22 cellular contexts compared by ENCODE assay signal in the genomic region with DNA sequence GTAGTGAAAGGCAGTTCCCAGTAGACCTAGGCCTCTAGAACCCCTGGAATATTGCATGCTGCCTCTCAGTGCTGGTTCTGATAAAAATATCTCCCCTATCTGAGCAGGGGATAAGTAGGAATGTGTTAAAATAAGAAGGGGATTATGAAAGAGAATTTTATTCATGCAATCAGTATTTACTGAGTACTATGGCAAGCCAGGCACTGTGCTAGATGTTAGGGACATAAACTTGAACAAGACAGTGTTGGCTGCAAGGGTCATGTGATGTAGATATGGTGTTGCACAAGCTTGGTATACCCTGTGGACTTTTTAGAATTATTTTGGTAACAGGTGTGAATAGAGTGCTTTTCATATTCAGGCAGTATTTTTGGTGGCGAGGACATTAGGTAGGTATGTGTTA. TPM values are rescaled to one million over a fixed set of nuclear protein-coding genes. Genes with fewer than 3 reads are reported as not detected.
DNase-seq lines count a peak whose midpoint lies in the region; ATAC-seq, FAIRE-seq and TF ChIP-seq lines count a peak whose summit lies in the region.
"Had no signal": no experiment of that assay in that cellular context is flagged by ENCODE, and none has a peak within 500 bp of the region (broad histone marks: within the 10 kb centered on the region; RNA-seq: fewer than 3 reads in every experiment).

No MANE protein-coding gene starts in this region.

- H3K27ac ChIP-seq in GM23338 (ENCODE audit: low read depth) (no peak overlapping the region), K562 (ENCODE audit: extremely low read depth, low read depth, low read length) (no peak overlapping the region), liver (ENCODE audit: low read depth in 1 of 2, low read length in 2 of 2) (no peak overlapping the region)
- no peak overlapping the region for H3K27ac ChIP-seq in effector memory CD4-positive, alpha-beta T cell (ENCODE audit: insufficient read depth, low read length, poor library complexity, severe bottlenecking)
- H3K27ac ChIP-seq: BLaER1, GM23248 had no signal

- H3F3A ChIP-seq in GM23338 (replicated peaks; ENCODE audit: low read depth) = no peaks in the 10 kb centered on the region

- H3K9me3 ChIP-seq in K562 (replicated peaks; ENCODE audit: control insufficient read depth, insufficient read depth, low read depth, low read length) = no peaks in the 10 kb centered on the region
- no peaks in the 10 kb centered on the region for H3K9me3 ChIP-seq in liver (ENCODE audit: control insufficient read depth in 4 of 4, low read length in 3 of 4)
- no peaks in the 10 kb centered on the region for H3K9me3 ChIP-seq in effector memory CD4-positive, alpha-beta T cell (ENCODE audit: control insufficient read depth, low read length)
- H3K9me3 ChIP-seq: BLaER1 had no signal

- peak overlapping the region; percentile 41 for H3K4me2 ChIP-seq in GM23338
- H3K4me2 ChIP-seq in K562 (ENCODE audit: insufficient read depth, low read length) = no peak overlapping the region
- H3K4me2 ChIP-seq: BLaER1 had no signal

- DNase-seq in GM23338 (ENCODE audit: low spot score) (no peak), OCI-M1 (lab: John Stamatoyannopoulos, UW) (peak; percentile 35), K562 (ENCODE audit: extremely low read depth in 1 of 4, low spot score in 3 of 4) (no peak), nephron progenitor cell (no peak), NCI-H2171 treated with DMSO at 0.1 percent for 48 hours (lab: John Stamatoyannopoulos, UW) (no peak)
- no peak for DNase-seq in effector memory CD4-positive, alpha-beta T cell
- DNase-seq: 8988T; Calu3; CD4-positive, alpha-beta memory T cell; DMS 273 treated with DMSO at 0.1 percent for 48 hours; DMS53; DND-41; EL; GM23248; H7 had no signal

- 18% methylated on average over 1 of the region's 1 CpG for WGBS in K562 (ENCODE audit: insufficient coverage, low coverage, missing lambda C conversion rate)
- WGBS in liver = 97% methylated on average over 1 of the region's 1 CpG

- peaks cover 13% of the 10 kb centered on the region; the same call in 2 of the 3 replicates for H3K36me3 Mint-ChIP-seq in GM23338 (ENCODE audit: low read depth)
- H3K36me3 Mint-ChIP-seq in nephron progenitor cell (ENCODE audit: low read depth) = peaks cover 14% of the 10 kb centered on the region
- H3K36me3 Mint-ChIP-seq: CD14-positive monocyte; CD4-positive, alpha-beta memory T cell had no signal

- BruUV-seq in K562 (replicated peaks; lab: Mats Ljungman, UMichigan) = no TSS peak

- peaks cover 50% of the 10 kb centered on the region for H3K4me1 Mint-ChIP-seq in GM23338
- H3K4me1 Mint-ChIP-seq in nephron progenitor cell = peaks cover 43% of the 10 kb centered on the region
- H3K4me1 Mint-ChIP-seq: CD14-positive monocyte; CD4-positive, alpha-beta memory T cell had no signal

- POLR2A ChIA-PET in K562 (lab: Yijun Ruan, JAX) = no interaction called here

- H3K4me1 ChIP-seq in GM23338 (ENCODE audit: insufficient read depth) (peaks cover 18% of the 10 kb centered on the region), K562 (replicated peaks in 1 of 2; ENCODE audit: control insufficient read depth in 2 of 2, insufficient read depth in 2 of 2, low read length in 2 of 2) (no peaks in the 10 kb centered on the region; a peak in 1 of 5 replicates), liver (ENCODE audit: control insufficient read depth in 4 of 4, insufficient read depth in 4 of 4, low read length in 3 of 4) (peaks cover 22 to 30% (median 24%) of the 10 kb centered on the region in 4 donors)
- no peaks in the 10 kb centered on the region for H3K4me1 ChIP-seq in effector memory CD4-positive, alpha-beta T cell (ENCODE audit: control insufficient read depth, insufficient read depth, low read length, poor library complexity, severe bottlenecking)
- H3K4me1 ChIP-seq: BLaER1 had no signal

- H3K9me3 Mint-ChIP-seq in GM23338 (no peaks in the 10 kb centered on the region; the same call in 2 of the 3 replicates), nephron progenitor cell (peaks cover 20% of the 10 kb centered on the region)

- H3K27me3 Mint-ChIP-seq in GM23338 (ENCODE audit: insufficient read depth, low read depth, poor library complexity) (peaks cover 11% of the 10 kb centered on the region), nephron progenitor cell (ENCODE audit: low read depth, poor library complexity) (peaks cover 6% of the 10 kb centered on the region)

- in situ Hi-C loops in K562 (cut with MboI) = no loop called here

- no peaks in the 10 kb centered on the region for H3K9me2 ChIP-seq in GM23338 (ENCODE audit: insufficient read depth)

- TF ChIP-seq EP300 in K562 (IDR thresholded peaks at IDR 0.05; ENCODE audit: low read length) = no peak

- TF ChIP-seq CTCF in GM23338 (conservative IDR thresholded peaks at IDR 0.05; ENCODE audit: low read depth in 2 of 2) = no peak
- TF ChIP-seq CTCF in K562 (IDR thresholded peaks at IDR 0.05 in 2 of 3, conservative IDR thresholded peaks at IDR 0.05 in 1 of 3; ENCODE audit: insufficient read depth in 2 of 3, low read depth in 1 of 3, low read length in 3 of 3) = no peak
- TF ChIP-seq CTCF in liver (IDR thresholded peaks at IDR 0.05; ENCODE audit: low read depth, low read length, missing input control) = no peak
- no peak for TF ChIP-seq CTCF in nephron progenitor cell (IDR thresholded peaks at IDR 0.05)

- CTCF ChIA-PET in K562 (lab: Yijun Ruan, JAX; ENCODE audit: low intra/inter-chr PET ratio) = no interaction called here

- H3K4me3 ChIP-seq in GM23338 (no peak overlapping the region), K562 (no peak overlapping the region), liver (ENCODE audit: low read depth in 1 of 3, low read length in 3 of 3) (no peak overlapping the region)
- H3K4me3 ChIP-seq in effector memory CD4-positive, alpha-beta T cell (ENCODE audit: insufficient read depth, low read depth, low read length, poor library complexity, severe bottlenecking) = no peak overlapping the region
- H3K4me3 ChIP-seq: BLaER1, GM12878, GM23248 had no signal

- no peak overlapping the region for H2AFZ ChIP-seq in GM23338
- no peak overlapping the region for H2AFZ ChIP-seq in K562 (ENCODE audit: low read depth, low read length)
- H2AFZ ChIP-seq: GM23248 had no signal

- H3K4me3 Mint-ChIP-seq in GM23338 = no peak overlapping the region
- H3K4me3 Mint-ChIP-seq in nephron progenitor cell = no peak overlapping the region
- H3K4me3 Mint-ChIP-seq: CD14-positive monocyte; CD4-positive, alpha-beta memory T cell had no signal

- intact Hi-C loops in K562 (cut with micrococcal nuclease) = no loop called here

- TF ChIP-seq POLR2A in K562 (conservative IDR thresholded peaks at IDR 0.05) = no peak

- FAIRE-seq in K562 (lab: Jason Lieb, UNC) = no peak
- FAIRE-seq: GM12878, GM19239, HTR-8/SVneo had no signal

- peaks cover 33% of the 10 kb centered on the region for H3K79me2 ChIP-seq in GM23338 (replicated peaks; ENCODE audit: insufficient read depth)
- no peaks in the 10 kb centered on the region for H3K79me2 ChIP-seq in K562 (ENCODE audit: control insufficient read depth, insufficient read depth, low read length)

- ATAC-seq in GM23338 (no peak), K562 (no peak), GM18870 (IDR thresholded peaks at IDR 0.05; ENCODE audit: unreplicated experiment) (no peak)
- ATAC-seq: GM12878 had no signal

- peaks cover 39% of the 10 kb centered on the region for H3K27me3 ChIP-seq in GM23338 (ENCODE audit: insufficient read depth)
- peaks cover 0 to 1% of the 10 kb centered on the region in 2 experiments; a peak in 2 of 5 replicates for H3K27me3 ChIP-seq in K562 (ENCODE audit: control insufficient read depth in 2 of 2, insufficient read depth in 2 of 2, low read length in 2 of 2)
- H3K27me3 ChIP-seq in liver (ENCODE audit: control insufficient read depth in 4 of 4, insufficient read depth in 4 of 4, low read length in 3 of 4) = no peaks in the 10 kb centered on the region
- H3K27me3 ChIP-seq in effector memory CD4-positive, alpha-beta T cell (replicated peaks; ENCODE audit: control insufficient read depth, insufficient read depth, low read length, poor library complexity, severe bottlenecking) = no peaks in the 10 kb centered on the region
- H3K27me3 ChIP-seq: BLaER1 had no signal

- no peaks in the 10 kb centered on the region for H3K9me1 ChIP-seq in K562 (ENCODE audit: control insufficient read depth, insufficient read depth, low read length)

- TF ChIP-seq RAD21 in K562 (CRISPR knock-in tag; conservative IDR thresholded peaks at IDR 0.05 in 1 of 2, IDR thresholded peaks at IDR 0.05 in 1 of 2) (no peak), liver (IDR thresholded peaks at IDR 0.05) (no peak)

- H3K27ac Mint-ChIP-seq in GM23338 (no peak overlapping the region), nephron progenitor cell (no peak overlapping the region)
- H3K27ac Mint-ChIP-seq: CD14-positive monocyte; CD4-positive, alpha-beta memory T cell had no signal

- no peak overlapping the region for H3K9ac ChIP-seq in K562 (ENCODE audit: insufficient read depth in 1 of 2, low read depth in 2 of 2, low read length in 2 of 2)
- H3K9ac ChIP-seq in liver (ENCODE audit: low read depth in 1 of 2, low read length in 2 of 2) = no peak overlapping the region
- H3K9ac ChIP-seq: BLaER1, GM23248 had no signal

- H3K36me3 ChIP-seq in GM23338 (ENCODE audit: insufficient read depth) (no peaks in the 10 kb centered on the region), K562 (ENCODE audit: control insufficient read depth, insufficient read depth, low read length) (no peaks in the 10 kb centered on the region; the same call in 2 of the 3 replicates), liver (ENCODE audit: control insufficient read depth in 4 of 4, insufficient read depth in 3 of 4, low read depth in 1 of 4, low read length in 3 of 4) (no peaks in the 10 kb centered on the region)
- no peaks in the 10 kb centered on the region for H3K36me3 ChIP-seq in effector memory CD4-positive, alpha-beta T cell (ENCODE audit: control insufficient read depth, insufficient read depth, low read length)
- H3K36me3 ChIP-seq: BLaER1 had no signal

- H4K20me1 ChIP-seq in GM23338 (replicated peaks; ENCODE audit: insufficient read depth) = no peaks in the 10 kb centered on the region; the same call in 1 of the 2 replicates
- H4K20me1 ChIP-seq in K562 (replicated peaks; ENCODE audit: control insufficient read depth, insufficient read depth, low read length) = no peaks in the 10 kb centered on the region
- H4K20me1 ChIP-seq: BLaER1 had no signal

RNA-seq across cellular contexts. Expression of gene NOS1AP, which starts 23.6 kb away (rescaled TPM):
- 3.5 and 5.8 TPM in 2 replicates for total RNA-seq in GM23338 (2014; rRNA removed; shearing (Covaris generic))
- polyA plus RNA-seq in GM23338 (2016; fragmentation: Nextera tagmentation; extraction: Ambion mirVana) = 5.8 and 6.6 TPM in 2 replicates
- total RNA-seq in K562 (2011; cell fraction: chromatin; rRNA removed; ENCODE audit: low replicate concordance) = 2.7 and 3.0 TPM in 2 replicates
- total RNA-seq in K562 (2011; cell fraction: nucleolus; rRNA removed) = 1.7 and 2.5 TPM in 2 replicates
- total RNA-seq in K562 (2011; cell fraction: nucleoplasm; rRNA removed) = 2.3 and 2.8 TPM in 2 replicates
- 0.41 and 0.45 TPM in 2 replicates for total RNA-seq in K562 (2014; rRNA removed)
- 0.13 and 0.15 TPM in 2 replicates for total RNA-seq in K562 (2014; rRNA removed; fragmentation: Illumina TruSeq; extraction: Trizol)
- total RNA-seq in K562 (2015; rRNA removed; fragmentation: Illumina TruSeq; extraction: Trizol) = 0.15 and 0.18 TPM in 2 replicates
- total RNA-seq in K562 (2021) = 0.54 and 0.95 TPM in 2 replicates
- polyA plus RNA-seq in K562 (2011; rRNA removed) = 0.22 and 0.45 TPM in 2 replicates
- polyA plus RNA-seq in K562 (2011; cell fraction: cytosol; rRNA removed) = 0.38 and 0.64 TPM in 2 replicates
- 1.5 and 1.9 TPM in 2 replicates for polyA plus RNA-seq in K562 (2011; cell fraction: nucleus; rRNA removed)
- 0.35 and 1.0 TPM in 2 replicates for polyA plus RNA-seq in K562 (2012)
- polyA plus RNA-seq in K562 (2014; fragmentation: Illumina TruSeq; extraction: Trizol) = 0.27 and 0.46 TPM in 2 replicates
- polyA plus RNA-seq in K562 (2014; fragmentation: Nextera tagmentation; extraction: Ambion mirVana) = under 1 TPM; 0.07 to 0.10 TPM
- 1.5 TPM in 2 replicates for polyA plus RNA-seq in K562 (2014; rRNA removed)
- 0.91 and 1.1 TPM in 2 replicates for polyA minus RNA-seq in K562 (2011; rRNA and poly(A)+ RNA removed)
- 0.48 and 1.4 TPM in 2 replicates for polyA minus RNA-seq in K562 (2011; cell fraction: cytosol; rRNA and poly(A)+ RNA removed)
- polyA minus RNA-seq in K562 (2011; cell fraction: nucleus; rRNA and poly(A)+ RNA removed) = 1.6 and 2.9 TPM in 2 replicates
- 10 to 100 TPM in 1 of 2 donors, 1 to 10 TPM in 1; 1.4 to 13.0 TPM for total RNA-seq in liver
- 1 to 10 TPM; 3.5 to 5.5 TPM for polyA plus RNA-seq in liver
- total RNA-seq: CD4-positive, alpha-beta memory T cell; GM23248 had no signal
- polyA plus RNA-seq: CD14-positive monocyte; CD4-positive, alpha-beta memory T cell had no signal
